Comparison of ENCODE assay signal across 11 cellular contexts in genomic region chr18:31990823-31991222, GRCh38. TPM values are rescaled to one million over a fixed set of nuclear protein-coding genes. Genes with fewer than 3 reads are reported as not detected.
DNase-seq lines count a peak whose midpoint lies in the region; ATAC-seq lines count a peak whose summit lies in the region.
"Had no signal": no experiment of that assay in that cellular context is flagged by ENCODE, and none has a peak within 500 bp of the region (broad histone marks: within the 10 kb centered on the region; RNA-seq: fewer than 3 reads in every experiment).

No MANE protein-coding gene starts in this region.

- intact Hi-C loops in naive thymus-derived CD4-positive, alpha-beta T cell (cut with micrococcal nuclease) = no loop called here

- ATAC-seq in GM18870 (IDR thresholded peaks at IDR 0.05; ENCODE audit: unreplicated experiment) = peak; percentile 97
- ATAC-seq in GM21619 (IDR thresholded peaks at IDR 0.05; ENCODE audit: unreplicated experiment) = peak; percentile 100
- ATAC-seq in HG03175 (IDR thresholded peaks at IDR 0.05; ENCODE audit: unreplicated experiment) = peak; percentile 100
- no peak for ATAC-seq in naive thymus-derived CD4-positive, alpha-beta T cell

- H3K4me3 Mint-ChIP-seq in naive thymus-derived CD4-positive, alpha-beta T cell = no peak overlapping the region

- no peaks in the 10 kb centered on the region for H3K36me3 ChIP-seq in naive thymus-derived CD4-positive, alpha-beta T cell (ENCODE audit: control insufficient read depth in 2 of 3, insufficient read depth in 3 of 3, low read length in 3 of 3)
- H3K36me3 ChIP-seq: brain microvascular endothelial cell had no signal

- DNase-seq in glomerular visceral epithelial cell (ENCODE audit: extremely low spot score) = peak; percentile 4
- DNase-seq in OCI-M1 (lab: John Stamatoyannopoulos, UW) = no peak
- DNase-seq in naive thymus-derived CD4-positive, alpha-beta T cell = no peak
- no peak for DNase-seq in stimulated activated CD4-positive, alpha-beta T cell treated with anti-CD3 and anti-CD28 coated beads, Interleukin-4, amount 100 ng/mL, for 4 hours
- no peak for DNase-seq in cerebellar nuclear complex (lab: John Stamatoyannopoulos, UW)
- DNase-seq: brain microvascular endothelial cell, DMS53, Kasumi-1 had no signal

- H3K27ac ChIP-seq in naive thymus-derived CD4-positive, alpha-beta T cell (ENCODE audit: low read depth, low read length) = no peak overlapping the region
- H3K27ac ChIP-seq: brain microvascular endothelial cell had no signal

- H3K36me3 Mint-ChIP-seq in naive thymus-derived CD4-positive, alpha-beta T cell = no peaks in the 10 kb centered on the region

- no peak overlapping the region for H3K4me3 ChIP-seq in naive thymus-derived CD4-positive, alpha-beta T cell (ENCODE audit: low read length)

- no peaks in the 10 kb centered on the region for H3K4me1 ChIP-seq in naive thymus-derived CD4-positive, alpha-beta T cell (ENCODE audit: control insufficient read depth in 2 of 2, insufficient read depth in 2 of 2, low read length in 2 of 2)

- CTCF ChIA-PET in naive thymus-derived CD4-positive, alpha-beta T cell (lab: Charles Lee) = no interaction called here

- peaks cover 0 to under 1% (median 0%) of the 10 kb centered on the region in 5 donors for H3K27me3 Mint-ChIP-seq in naive thymus-derived CD4-positive, alpha-beta T cell

- H3K27ac Mint-ChIP-seq in naive thymus-derived CD4-positive, alpha-beta T cell = no peak overlapping the region

- POLR2A ChIA-PET in naive thymus-derived CD4-positive, alpha-beta T cell (lab: Charles Lee) = no interaction called here

- H3K9me3 ChIP-seq in naive thymus-derived CD4-positive, alpha-beta T cell (ENCODE audit: control insufficient read depth in 2 of 3, low read length in 3 of 3) = no peaks in the 10 kb centered on the region

- H3K27me3 ChIP-seq in naive thymus-derived CD4-positive, alpha-beta T cell (ENCODE audit: control insufficient read depth in 2 of 2, insufficient read depth in 2 of 2, low read length in 2 of 2) = no peaks in the 10 kb centered on the region
- H3K27me3 ChIP-seq: brain microvascular endothelial cell had no signal

- no peaks in the 10 kb centered on the region for H3K9me3 Mint-ChIP-seq in naive thymus-derived CD4-positive, alpha-beta T cell

- peaks cover 0 to 2% (median 0%) of the 10 kb centered on the region in 7 donors for H3K4me1 Mint-ChIP-seq in naive thymus-derived CD4-positive, alpha-beta T cell

RNA-seq across cellular contexts. Expression of gene RNF125, which starts 27.8 kb away (rescaled TPM):
- total RNA-seq in naive thymus-derived CD4-positive, alpha-beta T cell = 10 to 100 TPM; 30.3 to 59.8 (median 37.1) TPM
- 10 to 100 TPM; 20.9 to 64.7 TPM for polyA plus RNA-seq in naive thymus-derived CD4-positive, alpha-beta T cell

RNA-seq across cellular contexts. Expression of gene TRAPPC8, which starts 47.9 kb away (rescaled TPM):
- 10 to 100 TPM; 31.0 to 62.7 (median 44.3) TPM for total RNA-seq in naive thymus-derived CD4-positive, alpha-beta T cell
- polyA plus RNA-seq in naive thymus-derived CD4-positive, alpha-beta T cell = 10 to 100 TPM; 16.4 to 29.9 TPM
